In genomic region chr15:77557178-77557960, GRCh38 we compare ENCODE assay signal across 1 cellular context.
TF ChIP-seq lines count a peak whose summit lies in the region.

No MANE protein-coding gene starts in this region.

TF ChIP-seq in GM23338, 12 proteins besides CTCF, POLR2A, EP300 and RAD21:
- no peak for TF ChIP-seq ZNF462 (CRISPR knock-in tag; IDR thresholded peaks at IDR 0.05)
- TF ChIP-seq EZH2phosphoT487 (IDR thresholded peaks at IDR 0.05; ENCODE audit: unreplicated experiment), result no peak
- no peak for TF ChIP-seq ETS1 (IDR thresholded peaks at IDR 0.05)
- TF ChIP-seq REST (IDR thresholded peaks at IDR 0.05; ENCODE audit: unreplicated experiment), result no peak
- TF ChIP-seq JUNB (IDR thresholded peaks at IDR 0.05; ENCODE audit: unreplicated experiment), result no peak
- TF ChIP-seq EZH2 (IDR thresholded peaks at IDR 0.05; ENCODE audit: low read depth, unreplicated experiment), result no peak
- TF ChIP-seq NANOG (IDR thresholded peaks at IDR 0.05; ENCODE audit: borderline replicate concordance), result no peak
- TF ChIP-seq STAT1 (IDR thresholded peaks at IDR 0.05; ENCODE audit: unreplicated experiment), result no peak
- TF ChIP-seq ZNF331 (CRISPR knock-in tag; IDR thresholded peaks at IDR 0.05; ENCODE audit: low read depth), result no peak
- TF ChIP-seq POLR2AphosphoS5 (IDR thresholded peaks at IDR 0.05; ENCODE audit: low read depth), result no peak
- no peak for TF ChIP-seq CREB1 (CRISPR knock-in tag; IDR thresholded peaks at IDR 0.05; ENCODE audit: low read depth)
- no peak for TF ChIP-seq ZNF114 (CRISPR knock-in tag; IDR thresholded peaks at IDR 0.05)
